ENCODE assay signal across 8 cellular contexts in genomic region chr10:62610649-62611229, GRCh38.
DNase-seq lines count a peak whose midpoint lies in the region; ATAC-seq and TF ChIP-seq lines count a peak whose summit lies in the region.

No MANE protein-coding gene starts in this region.

- TF ChIP-seq CTCF in GM10266 (IDR thresholded peaks at IDR 0.05; ENCODE audit: control insufficient read depth, insufficient read depth, low read depth, missing control alignments) = peak; percentile 93
- TF ChIP-seq CTCF in GM23338 (conservative IDR thresholded peaks at IDR 0.05; ENCODE audit: low read depth in 2 of 2) = peak; percentile 79 to 94
- TF ChIP-seq CTCF in WERI-Rb-1 (IDR thresholded peaks at IDR 0.05; ENCODE audit: low read depth, low read length) = peak; percentile 88
- TF ChIP-seq CTCF in breast epithelium (IDR thresholded peaks at IDR 0.05) = peak in 2 of 3 donors; percentile 38 to 43

- peak; percentile 85 for DNase-seq in GM10266 (ENCODE audit: extremely low spot score)
- DNase-seq in GM23338 (ENCODE audit: low spot score) = peak; percentile 87
- peak; percentile 4 for DNase-seq in LoVo (ENCODE audit: low spot score)
- peak; percentile 64 for DNase-seq in WERI-Rb-1
- peak in 1 of 2 donors; percentile 32 for DNase-seq in breast epithelium (ENCODE audit: low spot score in 2 of 2)
- peak; percentile 51 for DNase-seq in kidney tubule cell (ENCODE audit: low spot score)
- peak; percentile 52 to 79 (median 64) for DNase-seq in stimulated activated CD4-positive, alpha-beta T cell treated with anti-CD3 and anti-CD28 coated beads, TNF-alpha, amount 100 ng/mL, for 4 hours (ENCODE audit: low read depth in 3 of 3)
- no peak for DNase-seq in NCI-H2196 (lab: John Stamatoyannopoulos, UW; ENCODE audit: unreplicated experiment)

- no peak overlapping the region for H3K4me3 Mint-ChIP-seq in GM23338

- peaks cover 3% of the 10 kb centered on the region; the same call in 1 of the 3 replicates for H3K9me3 Mint-ChIP-seq in GM23338

- H3K27ac Mint-ChIP-seq in GM23338 = no peak overlapping the region

- H3K36me3 ChIP-seq in GM23338 (ENCODE audit: insufficient read depth) = no peaks in the 10 kb centered on the region
- no peaks in the 10 kb centered on the region for H3K36me3 ChIP-seq in WERI-Rb-1
- H3K36me3 ChIP-seq in breast epithelium = no peaks in the 10 kb centered on the region

- peak; percentile 99 for ATAC-seq in GM23338

- H2AFZ ChIP-seq in GM23338 = no peak overlapping the region

- H3K9me3 ChIP-seq in WERI-Rb-1 (ENCODE audit: severe bottlenecking) (no peaks in the 10 kb centered on the region), breast epithelium (no peaks in the 10 kb centered on the region)

- H3K4me1 Mint-ChIP-seq in GM23338 = peaks cover 6% of the 10 kb centered on the region; the same call in 1 of the 3 replicates

- H3K27me3 ChIP-seq in GM23338 (ENCODE audit: insufficient read depth) = no peaks in the 10 kb centered on the region
- H3K27me3 ChIP-seq in WERI-Rb-1 (ENCODE audit: insufficient read depth, low read depth, severe bottlenecking) = peaks cover 58% of the 10 kb centered on the region
- H3K27me3 ChIP-seq in breast epithelium = no peaks in the 10 kb centered on the region

- no peaks in the 10 kb centered on the region for H3F3A ChIP-seq in GM23338 (replicated peaks; ENCODE audit: low read depth)

- no peaks in the 10 kb centered on the region for H3K79me2 ChIP-seq in GM23338 (replicated peaks; ENCODE audit: insufficient read depth)

- no peaks in the 10 kb centered on the region for H4K20me1 ChIP-seq in GM23338 (replicated peaks; ENCODE audit: insufficient read depth)

- TF ChIP-seq POLR2A in breast epithelium (IDR thresholded peaks at IDR 0.05) = no peak

- peaks cover 2% of the 10 kb centered on the region; the same call in 1 of the 3 replicates for H3K36me3 Mint-ChIP-seq in GM23338 (ENCODE audit: low read depth)

- no peak overlapping the region for H3K4me2 ChIP-seq in GM23338

- H3K9me2 ChIP-seq in GM23338 (ENCODE audit: insufficient read depth) = no peaks in the 10 kb centered on the region

- H3K27me3 Mint-ChIP-seq in GM23338 (ENCODE audit: insufficient read depth, low read depth, poor library complexity) = peaks cover 3% of the 10 kb centered on the region

- intact Hi-C loops in breast epithelium (cut with DNase I; ENCODE audit: low total_unique reads) = no loop called here

- H3K4me3 ChIP-seq in GM23338 = no peak overlapping the region
- no peak overlapping the region for H3K4me3 ChIP-seq in WERI-Rb-1 (ENCODE audit: low read depth, low read length)
- H3K4me3 ChIP-seq in breast epithelium = no peak overlapping the region

- H3K27ac ChIP-seq in GM23338 (ENCODE audit: low read depth) = no peak overlapping the region
- H3K27ac ChIP-seq in WERI-Rb-1 = no peak overlapping the region
- H3K27ac ChIP-seq in breast epithelium = no peak overlapping the region

- H3K4me1 ChIP-seq in GM23338 (ENCODE audit: insufficient read depth) (no peaks in the 10 kb centered on the region), breast epithelium (no peaks in the 10 kb centered on the region)

TF ChIP-seq in GM23338, 12 proteins besides CTCF, POLR2A, EP300 and RAD21:
- TF ChIP-seq STAT1 (IDR thresholded peaks at IDR 0.05; ENCODE audit: unreplicated experiment) = no peak
- TF ChIP-seq EZH2phosphoT487 (IDR thresholded peaks at IDR 0.05; ENCODE audit: unreplicated experiment) = no peak

Comparison
In these comparisons a context has a peak if more than half of its experiments do, and no peak if none do; other contexts are left out.
1. CTCF ChIP-seq: peak in every context shown above with its lines; median percentile 93 in GM10266; 88 in WERI-Rb-1; 86 in GM23338; 40 in breast epithelium.